ENCODE assay signal across 40 cellular contexts in genomic region chr11:2345050-2345449, GRCh38. TPM values are rescaled to one million over a fixed set of nuclear protein-coding genes. Genes with fewer than 3 reads are reported as not detected.
DNase-seq lines count a peak whose midpoint lies in the region; ATAC-seq, FAIRE-seq and TF ChIP-seq lines count a peak whose summit lies in the region.
"Had no signal": no experiment of that assay in that cellular context is flagged by ENCODE, and none has a peak within 500 bp of the region (broad histone marks: within the 10 kb centered on the region; RNA-seq: fewer than 3 reads in every experiment).

No MANE protein-coding gene starts in this region.

- CTCF ChIA-PET in HEK293 (lab: Yijun Ruan, JAX), result interaction anchor here (1.2 kb wide), 1 partner anchor 76 kb away, joined by 3 read pairs; no protein-coding TSS in a partner anchor
- CTCF ChIA-PET in K562 (lab: Yijun Ruan, JAX; ENCODE audit: low intra/inter-chr PET ratio), result no interaction called here
- CTCF ChIA-PET in MCF 10A (lab: Yijun Ruan, JAX), result no interaction called here

- no peaks in the 10 kb centered on the region for H3K4me1 ChIP-seq in CD4-positive, CD25-positive, alpha-beta regulatory T cell (ENCODE audit: control insufficient read depth, insufficient read depth, low read length, poor library complexity, severe bottlenecking)
- H3K4me1 ChIP-seq in HEK293 (ENCODE audit: control insufficient read depth, insufficient read depth, low read length) (no peaks in the 10 kb centered on the region), K562 (replicated peaks in 1 of 2; ENCODE audit: control insufficient read depth in 2 of 2, insufficient read depth in 2 of 2, low read length in 2 of 2) (no peaks in the 10 kb centered on the region)
- H3K4me1 ChIP-seq: A549; BE2C; BLaER1; BLaER1 treated with 17β-estradiol and CSF1 and Interleukin-3, amounts not matched to agents 10 nM and 100 nM; Caco-2 had no signal

- in situ Hi-C loops in K562 (cut with MboI), result no loop called here

- intact Hi-C loops in K562 (cut with micrococcal nuclease), result no loop called here
- intact Hi-C loops in natural killer cell (cut with micrococcal nuclease), result no loop called here
- intact Hi-C loops in MCF 10A (cut with micrococcal nuclease), result no loop called here

- peaks cover 14% of the 10 kb centered on the region for H3K36me3 Mint-ChIP-seq in CD4-positive, CD25-positive, alpha-beta regulatory T cell
- H3K36me3 Mint-ChIP-seq in natural killer cell, result no peaks in the 10 kb centered on the region
- no peaks in the 10 kb centered on the region for H3K36me3 Mint-ChIP-seq in MCF 10A (ENCODE audit: insufficient read depth, unreplicated experiment)
- H3K36me3 Mint-ChIP-seq: CD14-positive monocyte; CD8-positive, alpha-beta T cell had no signal

- BruUV-seq in K562 (replicated peaks; lab: Mats Ljungman, UMichigan), result no TSS peak
- BruUV-seq in MCF 10A (replicated peaks; lab: Mats Ljungman, UMichigan), result no TSS peak

- no peak for TF ChIP-seq EP300 in K562 (IDR thresholded peaks at IDR 0.05; ENCODE audit: low read length)

- no peaks in the 10 kb centered on the region for H3K79me2 ChIP-seq in K562 (ENCODE audit: control insufficient read depth, insufficient read depth, low read length)

- H3K4me2 ChIP-seq in K562 (ENCODE audit: insufficient read depth, low read length), result no peak overlapping the region
- H3K4me2 ChIP-seq: A549; BLaER1; BLaER1 treated with 17β-estradiol and CSF1 and Interleukin-3, amounts not matched to agents 10 nM and 100 nM had no signal

- peaks cover 6% of the 10 kb centered on the region in 2 experiments for H3K9me3 ChIP-seq in CD4-positive, CD25-positive, alpha-beta regulatory T cell (ENCODE audit: control insufficient read depth in 2 of 2, low read length in 2 of 2)
- H3K9me3 ChIP-seq in HEK293 (ENCODE audit: control insufficient read depth, insufficient read depth, low read depth, low read length) (no peaks in the 10 kb centered on the region), K562 (replicated peaks; ENCODE audit: control insufficient read depth, insufficient read depth, low read depth, low read length) (no peaks in the 10 kb centered on the region)
- H3K9me3 ChIP-seq: BE2C had no signal

- no peaks in the 10 kb centered on the region for H3K27me3 ChIP-seq in CD4-positive, CD25-positive, alpha-beta regulatory T cell (ENCODE audit: control insufficient read depth, insufficient read depth, low read length)
- H3K27me3 ChIP-seq in K562 (ENCODE audit: control insufficient read depth in 2 of 2, insufficient read depth in 2 of 2, low read length in 2 of 2), result peaks cover 6 to 41% of the 10 kb centered on the region in 2 experiments
- H3K27me3 ChIP-seq: BE2C; BLaER1; BLaER1 treated with 17β-estradiol and CSF1 and Interleukin-3, amounts not matched to agents 10 nM and 100 nM had no signal

- no peaks in the 10 kb centered on the region for H4K20me1 ChIP-seq in K562 (replicated peaks; ENCODE audit: control insufficient read depth, insufficient read depth, low read length)
- H4K20me1 ChIP-seq: BLaER1; BLaER1 treated with 17β-estradiol and CSF1 and Interleukin-3, amounts not matched to agents 10 nM and 100 nM had no signal

- peak overlapping the region in 2 of 3 donors; percentile 11 to 14 for H3K27ac Mint-ChIP-seq in CD4-positive, CD25-positive, alpha-beta regulatory T cell
- no peak overlapping the region for H3K27ac Mint-ChIP-seq in natural killer cell
- H3K27ac Mint-ChIP-seq in MCF 10A (ENCODE audit: low read depth, unreplicated experiment), result no peak overlapping the region
- H3K27ac Mint-ChIP-seq: B cell; CD14-positive monocyte; CD4-positive, alpha-beta T cell; CD8-positive, alpha-beta memory T cell; CD8-positive, alpha-beta T cell had no signal

- no peaks in the 10 kb centered on the region for H3K9me1 ChIP-seq in K562 (ENCODE audit: control insufficient read depth, insufficient read depth, low read length)

- peak; percentile 7 for DNase-seq in activated CD8-positive, alpha-beta memory T cell treated with anti-CD3 and anti-CD28 coated beads, Interleukin-2, amount 50 U/mL, for 48 hours
- no peak for DNase-seq in activated CD8-positive, alpha-beta memory T cell treated with anti-CD3 and anti-CD28 coated beads, Interleukin-2, amount 50 U/mL, for 4 hours
- DNase-seq in CD4-positive, CD25-positive, alpha-beta regulatory T cell, result no peak
- DNase-seq in K562 (ENCODE audit: extremely low read depth in 1 of 4, low spot score in 3 of 4) (no peak), GM12892 (ENCODE audit: insufficient read length) (no peak), natural killer cell (no peak), MCF 10A (ENCODE audit: unreplicated experiment) (no peak)
- DNase-seq: 8988T; ACHN; AML-193; BE2C; C1 segment of cervical spinal cord; Calu3; CD4-positive, alpha-beta memory T cell; CD4-positive, alpha-beta T cell; CD8-positive, alpha-beta memory T cell; CD8-positive, alpha-beta T cell; COR-L47; DMS 273 treated with DMSO at 0.1 percent for 48 hours; DMS153; DMS53; DMS79; DMS79 treated with DMSO at 0.1 percent for 48 hours; DND-41; EL had no signal

- no peak for TF ChIP-seq RAD21 in K562 (CRISPR knock-in tag; conservative IDR thresholded peaks at IDR 0.05 in 1 of 2, IDR thresholded peaks at IDR 0.05 in 1 of 2)

- ATAC-seq in CD4-positive, CD25-positive, alpha-beta regulatory T cell (ENCODE audit: low read depth in 2 of 2), result no peak
- ATAC-seq in K562 (no peak), natural killer cell (no peak)
- ATAC-seq: A549; CD8-positive, alpha-beta T cell had no signal

- WGBS in K562 (ENCODE audit: insufficient coverage, low coverage, missing lambda C conversion rate), result 0% methylated on average over 2 of the region's 2 CpGs

- H3K4me3 Mint-ChIP-seq in CD4-positive, CD25-positive, alpha-beta regulatory T cell, result no peak overlapping the region
- H3K4me3 Mint-ChIP-seq in natural killer cell (no peak overlapping the region), MCF 10A (ENCODE audit: unreplicated experiment) (no peak overlapping the region)
- H3K4me3 Mint-ChIP-seq: B cell; CD14-positive monocyte; CD4-positive, alpha-beta memory T cell; CD4-positive, alpha-beta T cell; CD8-positive, alpha-beta memory T cell; CD8-positive, alpha-beta T cell had no signal

- no peak for TF ChIP-seq CTCF in HEK293 (tag by site-specific recombination; IDR thresholded peaks at IDR 0.05)
- TF ChIP-seq CTCF in K562 (IDR thresholded peaks at IDR 0.05 in 2 of 3, conservative IDR thresholded peaks at IDR 0.05 in 1 of 3; ENCODE audit: insufficient read depth in 2 of 3, low read depth in 1 of 3, low read length in 3 of 3), result no peak
- no peak for TF ChIP-seq CTCF in natural killer cell (IDR thresholded peaks at IDR 0.05)
- TF ChIP-seq CTCF in MCF 10A (IDR thresholded peaks at IDR 0.05; ENCODE audit: unreplicated experiment), result no peak

- H3K9ac ChIP-seq in K562 (ENCODE audit: insufficient read depth in 1 of 2, low read depth in 2 of 2, low read length in 2 of 2), result no peak overlapping the region
- H3K9ac ChIP-seq: BLaER1; BLaER1 treated with 17β-estradiol and CSF1 and Interleukin-3, amounts not matched to agents 10 nM and 100 nM had no signal

- no peak for TF ChIP-seq POLR2A in K562 (conservative IDR thresholded peaks at IDR 0.05)
- TF ChIP-seq POLR2A in GM12892 (IDR thresholded peaks at IDR 0.05; ENCODE audit: low read depth, low read length), result no peak

- H3K4me3 ChIP-seq in CD4-positive, CD25-positive, alpha-beta regulatory T cell (ENCODE audit: low read depth, low read length), result no peak overlapping the region
- H3K4me3 ChIP-seq in HEK293 (ENCODE audit: low read depth, low read length), result no peak overlapping the region
- H3K4me3 ChIP-seq in K562, result no peak overlapping the region
- H3K4me3 ChIP-seq: A549; BLaER1; BLaER1 treated with 17β-estradiol and CSF1 and Interleukin-3, amounts not matched to agents 10 nM and 100 nM had no signal

- H3K4me1 Mint-ChIP-seq in CD4-positive, CD25-positive, alpha-beta regulatory T cell, result no peaks in the 10 kb centered on the region
- no peaks in the 10 kb centered on the region for H3K4me1 Mint-ChIP-seq in natural killer cell
- no peaks in the 10 kb centered on the region for H3K4me1 Mint-ChIP-seq in MCF 10A (ENCODE audit: insufficient read depth, unreplicated experiment)
- H3K4me1 Mint-ChIP-seq: B cell; CD14-positive monocyte; CD4-positive, alpha-beta memory T cell; CD8-positive, alpha-beta memory T cell had no signal

- no peak overlapping the region for H3K27ac ChIP-seq in CD4-positive, CD25-positive, alpha-beta regulatory T cell (ENCODE audit: insufficient read depth, low read length, poor library complexity, severe bottlenecking)
- no peak overlapping the region for H3K27ac ChIP-seq in HEK293 (ENCODE audit: extremely low read depth, low read depth, low read length)
- no peak overlapping the region for H3K27ac ChIP-seq in K562 (ENCODE audit: extremely low read depth, low read depth, low read length)
- H3K27ac ChIP-seq: 22Rv1; A549; BLaER1; BLaER1 treated with 17β-estradiol and CSF1 and Interleukin-3, amounts not matched to agents 10 nM and 100 nM; C4-2B had no signal

- H3K27me3 Mint-ChIP-seq in CD4-positive, CD25-positive, alpha-beta regulatory T cell, result no peaks in the 10 kb centered on the region
- H3K27me3 Mint-ChIP-seq in natural killer cell (ENCODE audit: low read depth in 2 of 2) (no peaks in the 10 kb centered on the region), MCF 10A (ENCODE audit: insufficient read depth, unreplicated experiment) (no peaks in the 10 kb centered on the region)
- H3K27me3 Mint-ChIP-seq: B cell; CD4-positive, alpha-beta memory T cell; CD4-positive, alpha-beta T cell had no signal

- FAIRE-seq in K562 (lab: Jason Lieb, UNC) (no peak), GM12892 (lab: Jason Lieb, UNC) (no peak)
- FAIRE-seq: A204.1, A549, D721Med had no signal

- POLR2A ChIA-PET in HEK293 (lab: Yijun Ruan, JAX), result no interaction called here
- POLR2A ChIA-PET in K562 (lab: Yijun Ruan, JAX), result no interaction called here
- POLR2A ChIA-PET in MCF 10A (lab: Yijun Ruan, JAX), result no interaction called here

- H3K36me3 ChIP-seq in CD4-positive, CD25-positive, alpha-beta regulatory T cell (ENCODE audit: control insufficient read depth, insufficient read depth, low read length), result no peaks in the 10 kb centered on the region
- H3K36me3 ChIP-seq in HEK293 (ENCODE audit: control insufficient read depth in 2 of 2, insufficient read depth in 1 of 2, low read length in 2 of 2), result no peaks in the 10 kb centered on the region
- no peaks in the 10 kb centered on the region for H3K36me3 ChIP-seq in K562 (ENCODE audit: control insufficient read depth, insufficient read depth, low read length)
- H3K36me3 ChIP-seq: BE2C; BLaER1; BLaER1 treated with 17β-estradiol and CSF1 and Interleukin-3, amounts not matched to agents 10 nM and 100 nM had no signal

- no peak overlapping the region for H2AFZ ChIP-seq in K562 (ENCODE audit: low read depth, low read length)

- peaks cover 0 to 23% (median 3%) of the 10 kb centered on the region in 7 donors for H3K9me3 Mint-ChIP-seq in CD4-positive, CD25-positive, alpha-beta regulatory T cell
- H3K9me3 Mint-ChIP-seq in natural killer cell (no peaks in the 10 kb centered on the region), MCF 10A (ENCODE audit: unreplicated experiment) (peaks cover 14% of the 10 kb centered on the region)

RNA-seq across cellular contexts. Expression of gene CD81, which starts 32.1 kb away (rescaled TPM):
- 156 TPM for total RNA-seq in CD4-positive, CD25-positive, alpha-beta regulatory T cell
- polyA plus RNA-seq in CD4-positive, CD25-positive, alpha-beta regulatory T cell, result 10 to 100 TPM; 13.2 to 35.4 (median 16.2) TPM
- 93.5 and 278 TPM in 2 replicates for total RNA-seq in K562 (2011; cell fraction: chromatin; rRNA removed; ENCODE audit: low replicate concordance)
- total RNA-seq in K562 (2011; cell fraction: nucleolus; rRNA removed), result 344 and 368 TPM in 2 replicates
- total RNA-seq in K562 (2011; cell fraction: nucleoplasm; rRNA removed), result 240 and 244 TPM in 2 replicates
- 43.3 and 67.2 TPM in 2 replicates for total RNA-seq in K562 (2014; rRNA removed)
- total RNA-seq in K562 (2014; rRNA removed; fragmentation: Illumina TruSeq; extraction: Trizol), result 37.4 and 60.2 TPM in 2 replicates
- total RNA-seq in K562 (2015; rRNA removed; fragmentation: Illumina TruSeq; extraction: Trizol), result 61.7 and 64.8 TPM in 2 replicates
- total RNA-seq in K562 (2021), result 181 and 189 TPM in 2 replicates
- 76.9 and 103 TPM in 2 replicates for polyA plus RNA-seq in K562 (2011; rRNA removed)
- 177 and 219 TPM in 2 replicates for polyA plus RNA-seq in K562 (2011; cell fraction: cytosol; rRNA removed)
- 80.1 and 118 TPM in 2 replicates for polyA plus RNA-seq in K562 (2011; cell fraction: nucleus; rRNA removed)
- 157 and 238 TPM in 2 replicates for polyA plus RNA-seq in K562 (2012)
- polyA plus RNA-seq in K562 (2014; fragmentation: Illumina TruSeq; extraction: Trizol), result 163 and 169 TPM in 2 replicates
- 1 to 10 TPM; 2.4 to 7.0 TPM for polyA plus RNA-seq in K562 (2014; fragmentation: Nextera tagmentation; extraction: Ambion mirVana)
- polyA plus RNA-seq in K562 (2014; rRNA removed), result 105 and 114 TPM in 2 replicates
- 67.7 and 102 TPM in 2 replicates for polyA minus RNA-seq in K562 (2011; rRNA and poly(A)+ RNA removed)
- polyA minus RNA-seq in K562 (2011; cell fraction: cytosol; rRNA and poly(A)+ RNA removed), result 110 and 130 TPM in 2 replicates
- polyA minus RNA-seq in K562 (2011; cell fraction: nucleus; rRNA and poly(A)+ RNA removed), result 23.2 and 30.1 TPM in 2 replicates
- polyA plus RNA-seq in GM12892 (2012; ENCODE audit: missing spikeins), result 121 TPM
- 100 to 1,000 TPM; 263 to 292 (median 263) TPM for total RNA-seq in natural killer cell
- 183 and 187 TPM in 2 replicates for total RNA-seq in MCF 10A (2022)

RNA-seq across cellular contexts. Expression of gene TSPAN32, which starts 43.2 kb away (rescaled TPM):
- total RNA-seq in CD4-positive, CD25-positive, alpha-beta regulatory T cell, result 60.0 TPM
- 10 to 100 TPM; 13.8 to 60.7 (median 31.0) TPM for polyA plus RNA-seq in CD4-positive, CD25-positive, alpha-beta regulatory T cell
- 8.4 and 16.2 TPM in 2 replicates for total RNA-seq in K562 (2011; cell fraction: chromatin; rRNA removed; ENCODE audit: low replicate concordance)
- total RNA-seq in K562 (2011; cell fraction: nucleolus; rRNA removed), result 7.1 and 8.5 TPM in 2 replicates
- total RNA-seq in K562 (2011; cell fraction: nucleoplasm; rRNA removed), result 4.3 and 5.9 TPM in 2 replicates
- total RNA-seq in K562 (2014; rRNA removed), result 3.0 and 3.4 TPM in 2 replicates
- total RNA-seq in K562 (2014; rRNA removed; fragmentation: Illumina TruSeq; extraction: Trizol), result 0.86 and 1.4 TPM in 2 replicates
- 2.6 TPM in 2 replicates for total RNA-seq in K562 (2015; rRNA removed; fragmentation: Illumina TruSeq; extraction: Trizol)
- total RNA-seq in K562 (2021), result 4.8 and 5.9 TPM in 2 replicates
- polyA plus RNA-seq in K562 (2011; rRNA removed), result 4.2 and 9.4 TPM in 2 replicates
- polyA plus RNA-seq in K562 (2011; cell fraction: cytosol; rRNA removed), result 4.4 and 6.2 TPM in 2 replicates
- polyA plus RNA-seq in K562 (2011; cell fraction: nucleus; rRNA removed), result 68.0 and 78.0 TPM in 2 replicates
- polyA plus RNA-seq in K562 (2012), result 8.2 and 19.1 TPM in 2 replicates
- polyA plus RNA-seq in K562 (2014; fragmentation: Illumina TruSeq; extraction: Trizol), result 0.79 and 2.8 TPM in 2 replicates
- polyA plus RNA-seq in K562 (2014; fragmentation: Nextera tagmentation; extraction: Ambion mirVana), result under 1 TPM; 0.21 to 0.57 TPM
- 3.3 and 7.3 TPM in 2 replicates for polyA plus RNA-seq in K562 (2014; rRNA removed)
- polyA minus RNA-seq in K562 (2011; rRNA and poly(A)+ RNA removed), result 0.77 and 0.90 TPM in 2 replicates
- 1.4 and 3.4 TPM in 2 replicates for polyA minus RNA-seq in K562 (2011; cell fraction: cytosol; rRNA and poly(A)+ RNA removed)
- polyA minus RNA-seq in K562 (2011; cell fraction: nucleus; rRNA and poly(A)+ RNA removed), result 10.0 and 10.3 TPM in 2 replicates
- not detected for polyA plus RNA-seq in GM12892 (2012; ENCODE audit: missing spikeins)
- 100 to 1,000 TPM; 268 to 327 (median 299) TPM for total RNA-seq in natural killer cell
- total RNA-seq in MCF 10A (2022), result not detected in 2 replicates
- total RNA-seq: A673, Calu3, Daoy had no signal
- polyA plus RNA-seq: A549 had no signal

RNA-seq across cellular contexts. Expression of gene C11orf21, which starts 43.3 kb away (rescaled TPM):
- total RNA-seq in CD4-positive, CD25-positive, alpha-beta regulatory T cell, result 41.8 TPM
- polyA plus RNA-seq in CD4-positive, CD25-positive, alpha-beta regulatory T cell, result 10 to 100 TPM; 11.9 to 16.8 (median 15.1) TPM
- total RNA-seq in K562 (2011; cell fraction: chromatin; rRNA removed; ENCODE audit: low replicate concordance), result 1.6 and 4.7 TPM in 2 replicates
- total RNA-seq in K562 (2011; cell fraction: nucleolus; rRNA removed), result 2.4 and 3.5 TPM in 2 replicates
- 1.5 and 3.1 TPM in 2 replicates for total RNA-seq in K562 (2011; cell fraction: nucleoplasm; rRNA removed)
- total RNA-seq in K562 (2014; rRNA removed) (1.3 and 2.0 TPM in 2 replicates), K562 (2014; rRNA removed; fragmentation: Illumina TruSeq; extraction: Trizol) (0.64 and 0.65 TPM in 2 replicates), K562 (2015; rRNA removed; fragmentation: Illumina TruSeq; extraction: Trizol) (2.3 and 2.5 TPM in 2 replicates), K562 (2021) (2.1 and 2.6 TPM in 2 replicates), natural killer cell (100 to 1,000 TPM; 227 to 325 (median 237) TPM), MCF 10A (2022) (not detected in 2 replicates)
- polyA plus RNA-seq in K562 (2011; rRNA removed) (1.2 and 2.1 TPM in 2 replicates), K562 (2014; fragmentation: Illumina TruSeq; extraction: Trizol) (1.0 and 1.3 TPM in 2 replicates), K562 (2014; fragmentation: Nextera tagmentation; extraction: Ambion mirVana) (under 1 TPM; 0.10 to 0.15 TPM), K562 (2014; rRNA removed) (2.0 and 2.1 TPM in 2 replicates)
- polyA plus RNA-seq in K562 (2011; cell fraction: cytosol; rRNA removed), result 0.91 and 2.0 TPM in 2 replicates
- 5.5 and 14.3 TPM in 2 replicates for polyA plus RNA-seq in K562 (2011; cell fraction: nucleus; rRNA removed)
- polyA plus RNA-seq in K562 (2012), result 4.3 and 4.5 TPM in 2 replicates
- 0.99 and 1.0 TPM in 2 replicates for polyA minus RNA-seq in K562 (2011; rRNA and poly(A)+ RNA removed)
- 1.4 TPM in 1 of 2 replicates, not detected in the other for polyA minus RNA-seq in K562 (2011; cell fraction: cytosol; rRNA and poly(A)+ RNA removed)
- polyA minus RNA-seq in K562 (2011; cell fraction: nucleus; rRNA and poly(A)+ RNA removed), result 2.4 and 3.4 TPM in 2 replicates
- polyA plus RNA-seq in GM12892 (2012; ENCODE audit: missing spikeins), result 0.19 TPM
- total RNA-seq: A673, Calu3 had no signal
- polyA plus RNA-seq: A549, AG04450, BJ had no signal

RNA-seq across cellular contexts. Expression of gene TSSC4, which starts 55.5 kb away (rescaled TPM):
- total RNA-seq in CD4-positive, CD25-positive, alpha-beta regulatory T cell, result 59.6 TPM
- polyA plus RNA-seq in CD4-positive, CD25-positive, alpha-beta regulatory T cell, result 10 to 100 TPM; 68.5 to 97.4 (median 76.9) TPM
- 7.2 and 32.5 TPM in 2 replicates for total RNA-seq in K562 (2011; cell fraction: chromatin; rRNA removed; ENCODE audit: low replicate concordance)
- total RNA-seq in K562 (2011; cell fraction: nucleolus; rRNA removed), result 37.2 and 47.1 TPM in 2 replicates
- 21.3 and 24.4 TPM in 2 replicates for total RNA-seq in K562 (2011; cell fraction: nucleoplasm; rRNA removed)
- total RNA-seq in K562 (2014; rRNA removed) (53.4 and 63.9 TPM in 2 replicates), K562 (2014; rRNA removed; fragmentation: Illumina TruSeq; extraction: Trizol) (3.7 and 4.7 TPM in 2 replicates), K562 (2015; rRNA removed; fragmentation: Illumina TruSeq; extraction: Trizol) (35.3 and 35.5 TPM in 2 replicates), K562 (2021) (49.0 and 54.2 TPM in 2 replicates), natural killer cell (10 to 100 TPM; 52.8 to 67.9 (median 59.3) TPM), MCF 10A (2022) (69.9 and 70.3 TPM in 2 replicates)
- polyA plus RNA-seq in K562 (2011; rRNA removed) (11.0 and 16.2 TPM in 2 replicates), K562 (2014; fragmentation: Illumina TruSeq; extraction: Trizol) (6.2 and 22.8 TPM in 2 replicates), K562 (2014; fragmentation: Nextera tagmentation; extraction: Ambion mirVana) (1 to 10 TPM in 1 of 2 experiments, under 1 TPM in 1; 0.41 to 2.8 TPM), K562 (2014; rRNA removed) (29.1 and 32.5 TPM in 2 replicates)
- polyA plus RNA-seq in K562 (2011; cell fraction: cytosol; rRNA removed), result 17.0 and 45.2 TPM in 2 replicates
- 24.0 and 35.2 TPM in 2 replicates for polyA plus RNA-seq in K562 (2011; cell fraction: nucleus; rRNA removed)
- 37.3 and 42.1 TPM in 2 replicates for polyA plus RNA-seq in K562 (2012)
- polyA minus RNA-seq in K562 (2011; rRNA and poly(A)+ RNA removed), result 5.8 and 8.2 TPM in 2 replicates
- 13.1 and 16.7 TPM in 2 replicates for polyA minus RNA-seq in K562 (2011; cell fraction: cytosol; rRNA and poly(A)+ RNA removed)
- 26.9 and 33.5 TPM in 2 replicates for polyA minus RNA-seq in K562 (2011; cell fraction: nucleus; rRNA and poly(A)+ RNA removed)
- polyA plus RNA-seq in GM12892 (2012; ENCODE audit: missing spikeins), result 10.4 TPM

Comparison
In these comparisons a context has a peak if more than half of its experiments do, and no peak if none do; other contexts are left out.
1. H3K27ac Mint-ChIP-seq: peak in CD4-positive, CD25-positive, alpha-beta regulatory T cell (2 of 3); none in natural killer cell (0 of 2) and MCF 10A (single experiment).